ENCODE assay signal across 20 cellular contexts in the genomic region with DNA sequence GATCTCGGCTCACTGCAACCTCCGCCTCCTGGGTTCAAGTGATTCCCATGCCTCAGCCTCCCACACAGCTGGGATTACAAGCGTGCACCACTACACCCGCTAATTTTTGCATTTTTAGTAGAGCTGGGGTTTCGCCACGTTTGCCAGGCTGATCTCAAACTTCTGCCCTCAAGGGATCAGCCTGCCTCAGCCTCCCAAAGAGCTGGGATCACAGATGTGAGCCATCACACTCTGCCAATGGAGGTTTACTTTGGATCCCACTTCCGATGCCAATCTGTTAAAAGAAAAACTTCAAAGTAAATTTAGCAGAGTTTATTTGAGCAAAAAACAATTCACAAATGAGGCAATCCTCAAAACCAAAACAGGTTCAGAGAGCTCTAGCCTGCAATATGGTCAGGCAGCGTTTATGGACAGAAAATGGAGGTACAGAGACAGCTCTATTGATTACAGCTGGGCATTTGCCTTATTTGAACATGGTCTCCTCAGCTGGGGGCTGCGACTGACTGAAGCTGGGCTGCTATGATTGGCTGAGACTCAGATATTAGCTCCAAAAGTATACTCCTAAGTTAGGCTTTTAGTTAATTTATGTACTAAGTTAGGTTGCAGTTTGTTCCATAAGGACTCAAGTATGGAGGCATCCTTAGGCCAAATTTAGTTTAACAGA.
"Had no signal": no experiment of that assay in that cellular context is flagged by ENCODE, and none has a peak within 500 bp of the region (broad histone marks: within the 10 kb centered on the region; RNA-seq: fewer than 3 reads in every experiment).

No MANE protein-coding gene starts in this region.

- H3K27ac ChIP-seq: dorsolateral prefrontal cortex, hepatocyte, pancreas, stomach, thoracic aorta, transverse colon had no signal

- H3K4me1 ChIP-seq: pancreas, stomach had no signal

- H2AFZ ChIP-seq: hepatocyte had no signal

- ATAC-seq: left cardiac atrium; naive thymus-derived CD4-positive, alpha-beta T cell; right cardiac atrium had no signal

- H3K27me3 ChIP-seq: dorsolateral prefrontal cortex, hepatocyte, pancreas, stomach, transverse colon had no signal

- H3K4me2 ChIP-seq: hepatocyte had no signal

- H3K4me3 ChIP-seq: dorsolateral prefrontal cortex, hepatocyte, pancreas, stomach, thoracic aorta, transverse colon had no signal

- H3K79me2 ChIP-seq: hepatocyte had no signal

- FAIRE-seq: endometrium, kidney, pancreas, small intestine had no signal

- H3K9me3 ChIP-seq: pancreas, transverse colon had no signal

- DNase-seq: cortex of kidney; dorsolateral prefrontal cortex; effector CD8-positive, alpha-beta T cell; foreskin melanocyte; head of caudate nucleus; kidney; left cardiac atrium; naive thymus-derived CD4-positive, alpha-beta T cell; nephron progenitor cell; pancreas; right cardiac atrium; small intestine; stimulated activated CD4-positive, alpha-beta T cell treated with anti-CD3 and anti-CD28 coated beads, Interleukin-12 subunit alpha, Interleukin-12 subunit beta, amount 100 ng/mL, for 4 hours; stimulated activated naive CD4-positive, alpha-beta T cell; stomach; substantia nigra; transverse colon had no signal

- H3K36me3 ChIP-seq: pancreas, stomach, thoracic aorta, transverse colon had no signal
